1 cellular context compared by ENCODE assay signal in genomic region chr4:11436673-11437072, GRCh38.
TF ChIP-seq lines count a peak whose summit lies in the region.

No MANE protein-coding gene starts in this region.

TF ChIP-seq in GM23338, 12 proteins besides CTCF, POLR2A, EP300 and RAD21:
- TF ChIP-seq ZNF462 (CRISPR knock-in tag; IDR thresholded peaks at IDR 0.05) (no peak), ZNF331 (CRISPR knock-in tag; IDR thresholded peaks at IDR 0.05; ENCODE audit: low read depth) (no peak), EZH2 (IDR thresholded peaks at IDR 0.05; ENCODE audit: low read depth, unreplicated experiment) (no peak), REST (IDR thresholded peaks at IDR 0.05; ENCODE audit: unreplicated experiment) (no peak), CREB1 (CRISPR knock-in tag; IDR thresholded peaks at IDR 0.05; ENCODE audit: low read depth) (no peak), JUNB (IDR thresholded peaks at IDR 0.05; ENCODE audit: unreplicated experiment) (no peak), STAT1 (IDR thresholded peaks at IDR 0.05; ENCODE audit: unreplicated experiment) (no peak), POLR2AphosphoS5 (IDR thresholded peaks at IDR 0.05; ENCODE audit: low read depth) (no peak), ETS1 (IDR thresholded peaks at IDR 0.05) (no peak), EZH2phosphoT487 (IDR thresholded peaks at IDR 0.05; ENCODE audit: unreplicated experiment) (no peak), NANOG (IDR thresholded peaks at IDR 0.05; ENCODE audit: borderline replicate concordance) (no peak), ZNF114 (CRISPR knock-in tag; IDR thresholded peaks at IDR 0.05) (no peak)
